ENCODE assay signal across 8 cellular contexts in genomic region chr4:48905363-48906015, GRCh38. TPM values are rescaled to one million over a fixed set of nuclear protein-coding genes. Genes with fewer than 3 reads are reported as not detected.
DNase-seq lines count a peak whose midpoint lies in the region; ATAC-seq, FAIRE-seq and TF ChIP-seq lines count a peak whose summit lies in the region.

No MANE protein-coding gene starts in this region.

- no peak overlapping the region for H3K27ac ChIP-seq in CD4-positive, CD25-positive, alpha-beta regulatory T cell (ENCODE audit: insufficient read depth, low read length, poor library complexity, severe bottlenecking)
- H3K27ac ChIP-seq in adrenal gland, result no peak overlapping the region

- H3K27me3 ChIP-seq in CD4-positive, CD25-positive, alpha-beta regulatory T cell (ENCODE audit: control insufficient read depth, insufficient read depth, low read length), result no peaks in the 10 kb centered on the region
- no peaks in the 10 kb centered on the region for H3K27me3 ChIP-seq in bronchial epithelial cell (ENCODE audit: control insufficient read depth, insufficient read depth, low read length)
- no peaks in the 10 kb centered on the region for H3K27me3 ChIP-seq in mucosa of stomach (ENCODE audit: control insufficient read depth, insufficient read depth, low read length)
- no peaks in the 10 kb centered on the region for H3K27me3 ChIP-seq in adrenal gland

- no peak for FAIRE-seq in bronchial epithelial cell (lab: Jason Lieb, UNC)

- peaks cover 0 to 1% (median 0%) of the 10 kb centered on the region in 7 donors for H3K9me3 Mint-ChIP-seq in CD4-positive, CD25-positive, alpha-beta regulatory T cell

- WGBS in adrenal gland, 4 donors, result 79 to 84% (median 81%) methylated on average over 9 of the region's 9 CpGs

- peaks cover 16 to 61% (median 39%) of the 10 kb centered on the region in 4 donors for H3K4me1 Mint-ChIP-seq in CD4-positive, CD25-positive, alpha-beta regulatory T cell

- H3K4me3 ChIP-seq in CD4-positive, CD25-positive, alpha-beta regulatory T cell (ENCODE audit: low read depth, low read length), result peak overlapping the region; percentile 82
- peak overlapping the region; percentile 68 for H3K4me3 ChIP-seq in Jurkat, Clone E6-1 (ENCODE audit: low read length)
- peak overlapping the region; percentile 64 for H3K4me3 ChIP-seq in bronchial epithelial cell (ENCODE audit: low read depth, low read length)
- H3K4me3 ChIP-seq in mucosa of stomach (ENCODE audit: low read length), result peak overlapping the region; percentile 33
- peak overlapping the region in 1 of 4 donors; percentile 89 for H3K4me3 ChIP-seq in adrenal gland

- intact Hi-C loops in adrenal gland (cut with DNase I), result loop anchor here in 1 of 2 donors (10.0 kb wide), 2 partner anchors 49 to 71 kb away; partner anchors contain the start of gene OCIAD1

- peak; percentile 11 for TF ChIP-seq CTCF in bronchial epithelial cell (IDR thresholded peaks at IDR 0.05; ENCODE audit: insufficient read depth, low read length, severe bottlenecking)
- no peak for TF ChIP-seq CTCF in adrenal gland (IDR thresholded peaks at IDR 0.05)

- CTCF ChIA-PET in HEK293T (lab: Yijun Ruan, JAX), result no interaction called here

- peaks cover 29% of the 10 kb centered on the region for H3K36me3 ChIP-seq in CD4-positive, CD25-positive, alpha-beta regulatory T cell (ENCODE audit: control insufficient read depth, insufficient read depth, low read length)
- H3K36me3 ChIP-seq in bronchial epithelial cell (ENCODE audit: control insufficient read depth, insufficient read depth, low read length) (peaks cover 10% of the 10 kb centered on the region), mucosa of stomach (ENCODE audit: control insufficient read depth, insufficient read depth, low read length) (no peaks in the 10 kb centered on the region), adrenal gland (replicated peaks in 1 of 2) (no peaks in the 10 kb centered on the region)

- peaks cover 33% of the 10 kb centered on the region for H3K4me1 ChIP-seq in CD4-positive, CD25-positive, alpha-beta regulatory T cell (ENCODE audit: control insufficient read depth, insufficient read depth, low read length, poor library complexity, severe bottlenecking)
- H3K4me1 ChIP-seq in mucosa of stomach (ENCODE audit: control insufficient read depth, insufficient read depth, low read length) (peaks cover 49% of the 10 kb centered on the region), adrenal gland (replicated peaks in 1 of 2) (peaks cover 3 to 18% of the 10 kb centered on the region in 2 donors)

- peaks cover 32% of the 10 kb centered on the region for H3K36me3 Mint-ChIP-seq in CD4-positive, CD25-positive, alpha-beta regulatory T cell

- H3K9ac ChIP-seq in mucosa of stomach (ENCODE audit: low read length), result peak overlapping the region; percentile 78

- H3K27ac Mint-ChIP-seq in CD4-positive, CD25-positive, alpha-beta regulatory T cell, result peak overlapping the region; percentile 82 to 99 (median 95)

- DNase-seq in CD4-positive, CD25-positive, alpha-beta regulatory T cell, result no peak
- no peak for DNase-seq in Jurkat, Clone E6-1 (ENCODE audit: low read depth, low spot score)
- DNase-seq in bronchial epithelial cell (ENCODE audit: low read depth) (peak; percentile 74), Kasumi-1 (lab: John Stamatoyannopoulos, UW) (no peak), HEK293T (ENCODE audit: extremely low spot score) (no peak), adrenal gland (no peak)

- no peak for ATAC-seq in CD4-positive, CD25-positive, alpha-beta regulatory T cell (ENCODE audit: low read depth in 2 of 2)
- ATAC-seq in GM18873 (IDR thresholded peaks at IDR 0.05; ENCODE audit: low FRiP score, unreplicated experiment), result no peak

- POLR2A ChIA-PET in HEK293T (lab: Yijun Ruan, JAX), result no interaction called here

- no peaks in the 10 kb centered on the region for H3K27me3 Mint-ChIP-seq in CD4-positive, CD25-positive, alpha-beta regulatory T cell

- TF ChIP-seq POLR2A in adrenal gland (IDR thresholded peaks at IDR 0.05), result no peak

- H3K4me3 Mint-ChIP-seq in CD4-positive, CD25-positive, alpha-beta regulatory T cell, result peak overlapping the region; percentile 87 to 95 (median 91)

- H3K9me3 ChIP-seq in CD4-positive, CD25-positive, alpha-beta regulatory T cell (ENCODE audit: control insufficient read depth in 2 of 2, low read length in 2 of 2), result no peaks in the 10 kb centered on the region
- H3K9me3 ChIP-seq in mucosa of stomach (ENCODE audit: control insufficient read depth, low read length) (no peaks in the 10 kb centered on the region), adrenal gland (replicated peaks in 1 of 3) (no peaks in the 10 kb centered on the region)

TF ChIP-seq in HEK293T, 16 proteins besides CTCF, POLR2A, EP300 and RAD21:
- TF ChIP-seq L3MBTL2 (conservative IDR thresholded peaks at IDR 0.05) (no peak), BHLHE40 (IDR thresholded peaks at IDR 0.05; ENCODE audit: borderline replicate concordance) (no peak), FOXK2 (IDR thresholded peaks at IDR 0.05) (no peak), TARDBP (IDR thresholded peaks at IDR 0.05) (no peak), ZNF384 (IDR thresholded peaks at IDR 0.05) (no peak), FOXA1 (IDR thresholded peaks at IDR 0.05) (no peak), SUZ12 (IDR thresholded peaks at IDR 0.05) (no peak), LEF1 (IDR thresholded peaks at IDR 0.05; ENCODE audit: borderline replicate concordance) (no peak), FOXM1 (IDR thresholded peaks at IDR 0.05; ENCODE audit: borderline replicate concordance) (no peak), HDGF (IDR thresholded peaks at IDR 0.05; ENCODE audit: borderline replicate concordance) (no peak), PKNOX1 (IDR thresholded peaks at IDR 0.05) (no peak), CTBP1 (IDR thresholded peaks at IDR 0.05; ENCODE audit: borderline replicate concordance) (no peak)

RNA-seq across cellular contexts. Expression of gene OCIAD2, which starts 1.1 kb away (rescaled TPM):
- 83.0 TPM for total RNA-seq in CD4-positive, CD25-positive, alpha-beta regulatory T cell
- 100 to 1,000 TPM; 288 to 359 (median 308) TPM for polyA plus RNA-seq in CD4-positive, CD25-positive, alpha-beta regulatory T cell
- 296 TPM for polyA plus RNA-seq in Jurkat, Clone E6-1 (2012; ENCODE audit: insufficient read depth, insufficient read length)
- total RNA-seq in bronchial epithelial cell (162 and 415 TPM in 2 replicates), adrenal gland (10 to 100 TPM; 11.1 to 42.5 (median 26.2) TPM)
- 10 to 100 TPM; 18.1 to 44.1 (median 30.1) TPM for polyA plus RNA-seq in adrenal gland
